ENCODE assay signal across 15 cellular contexts in the genomic region with DNA sequence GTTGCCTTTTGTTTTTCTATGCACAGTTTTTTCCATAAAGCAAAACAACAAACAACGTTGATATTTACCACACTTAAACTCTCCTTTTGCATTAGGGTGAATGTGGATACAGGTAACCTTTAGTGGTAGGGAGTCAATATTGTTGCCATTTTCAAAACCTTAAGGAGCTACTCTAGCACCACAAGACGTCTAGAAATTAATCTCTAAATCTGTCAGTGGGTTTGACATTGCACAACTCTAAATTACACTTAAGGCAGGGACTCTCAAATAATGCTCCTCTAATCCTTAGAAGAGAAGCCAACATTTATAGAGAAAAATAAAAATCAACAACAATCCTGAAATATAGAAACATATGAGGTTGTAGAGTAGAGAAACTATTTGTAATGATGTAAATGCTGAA.
"Had no signal": no experiment of that assay in that cellular context is flagged by ENCODE, and none has a peak within 500 bp of the region (broad histone marks: within the 10 kb centered on the region; RNA-seq: fewer than 3 reads in every experiment).

No MANE protein-coding gene starts in this region.

- H2AFZ ChIP-seq: hepatocyte had no signal

- H3K4me3 ChIP-seq: hepatocyte, mucosa of descending colon, skin epidermis, stomach had no signal

- H3K4me1 ChIP-seq: foreskin keratinocyte, stomach had no signal

- H3K36me3 ChIP-seq: neutrophil, stomach had no signal

- FAIRE-seq: kidney, urothelium cell line had no signal

- H3K27me3 ChIP-seq: foreskin keratinocyte, hepatocyte, neutrophil, stomach had no signal

- H3K27ac ChIP-seq: foreskin keratinocyte, hepatocyte, neutrophil, skin epidermis, stomach had no signal

- H3K4me2 ChIP-seq: hepatocyte had no signal

- ATAC-seq: foreskin keratinocyte; mucosa of descending colon; naive thymus-derived CD8-positive, alpha-beta T cell; sciatic nerve had no signal

- DNase-seq: erythroblast; foreskin keratinocyte; head of caudate nucleus; kidney; left colon; mucosa of descending colon; naive thymus-derived CD8-positive, alpha-beta T cell; stimulated activated CD4-positive, alpha-beta T cell treated with anti-CD3 and anti-CD28 coated beads, Interleukin-12 subunit alpha, Interleukin-12 subunit beta, amount 100 ng/mL, for 4 hours; stimulated activated naive CD4-positive, alpha-beta T cell; stomach had no signal

- H3K9me3 ChIP-seq: mucosa of descending colon, neutrophil, stomach had no signal

- H3K79me2 ChIP-seq: hepatocyte had no signal
